1 cellular context compared by ENCODE assay signal in the genomic region with DNA sequence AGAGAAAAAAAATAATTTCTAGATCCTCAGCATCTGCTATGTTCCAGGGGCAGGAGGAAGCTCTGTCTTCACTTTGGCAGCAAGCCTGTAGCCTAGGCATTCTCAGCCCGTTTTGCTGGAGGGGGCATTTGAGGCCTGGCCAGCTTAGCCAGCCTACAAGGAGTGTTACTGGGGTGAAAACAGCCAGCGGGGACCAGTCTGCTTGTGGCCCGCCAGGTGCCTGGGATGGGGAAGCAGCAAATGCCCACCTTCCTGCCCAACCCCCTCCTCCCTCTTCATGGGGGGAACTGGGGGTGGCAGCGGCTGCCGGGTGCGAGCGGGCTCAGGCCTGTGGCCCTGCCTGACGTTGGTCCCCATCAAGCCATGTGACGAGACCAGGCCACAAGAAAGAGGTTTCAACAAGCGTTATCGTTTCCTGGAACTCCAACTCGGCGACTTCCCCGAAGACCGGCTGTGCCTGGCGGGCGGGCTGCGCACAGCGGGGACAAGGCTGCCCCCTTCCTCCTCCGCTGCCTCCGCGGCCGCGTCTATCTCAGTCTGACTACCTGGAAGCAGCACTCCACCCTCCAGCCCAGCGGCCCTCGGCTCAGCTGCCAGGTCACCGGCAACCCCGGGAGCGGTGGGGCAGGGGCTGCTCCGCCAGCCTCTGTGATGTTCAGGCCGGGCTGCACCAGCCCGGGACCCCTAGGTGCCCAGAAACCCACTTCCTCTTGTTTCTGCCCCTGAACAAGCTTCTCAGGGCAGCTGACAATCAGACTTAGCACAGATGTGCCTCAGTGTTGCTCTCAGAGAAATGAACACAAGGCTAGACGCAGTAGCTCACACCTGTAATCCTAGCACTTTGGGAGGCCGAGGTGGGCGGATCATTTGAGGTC.
TF ChIP-seq lines count a peak whose summit lies in the region.

No MANE protein-coding gene starts in this region.

TF ChIP-seq in K562, 482 proteins besides CTCF, POLR2A, EP300 and RAD21 (continued from another document and continues in another):
- TF ChIP-seq, protein P1, sequence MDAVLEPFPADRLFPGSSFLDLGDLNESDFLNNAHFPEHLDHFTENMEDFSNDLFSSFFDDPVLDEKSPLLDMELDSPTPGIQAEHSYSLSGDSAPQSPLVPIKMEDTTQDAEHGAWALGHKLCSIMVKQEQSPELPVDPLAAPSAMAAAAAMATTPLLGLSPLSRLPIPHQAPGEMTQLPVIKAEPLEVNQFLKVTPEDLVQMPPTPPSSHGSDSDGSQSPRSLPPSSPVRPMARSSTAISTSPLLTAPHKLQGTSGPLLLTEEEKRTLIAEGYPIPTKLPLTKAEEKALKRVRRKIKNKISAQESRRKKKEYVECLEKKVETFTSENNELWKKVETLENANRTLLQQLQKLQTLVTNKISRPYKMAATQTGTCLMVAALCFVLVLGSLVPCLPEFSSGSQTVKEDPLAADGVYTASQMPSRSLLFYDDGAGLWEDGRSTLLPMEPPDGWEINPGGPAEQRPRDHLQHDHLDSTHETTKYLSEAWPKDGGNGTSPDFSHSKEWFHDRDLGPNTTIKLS (IDR thresholded peaks at IDR 0.05; ENCODE audit: borderline replicate concordance, low read depth): peak; percentile 73; the same call in 1 of the 2 replicates
- 0 out of 2 replicates have a peak, but pooled peaks have one; percentile 41 for TF ChIP-seq CREB1 (IDR thresholded peaks at IDR 0.05)
- TF ChIP-seq CREB1 (CRISPR knock-in tag; IDR thresholded peaks at IDR 0.05): peak; percentile 48; the same call in 1 of the 2 replicates
- TF ChIP-seq EGR1 (conservative IDR thresholded peaks at IDR 0.05): peak; percentile 73
- TF ChIP-seq ETV1 (tag; conservative IDR thresholded peaks at IDR 0.05; ENCODE audit: low read depth): peak; percentile 49; the same call in 1 of the 2 replicates
- 0 out of 2 replicates have a peak, but pooled peaks have one; percentile 43 for TF ChIP-seq CBX5 (IDR thresholded peaks at IDR 0.05; ENCODE audit: borderline replicate concordance, low read depth)
- no peak for TF ChIP-seq SP1 (CRISPR knock-in tag; IDR thresholded peaks at IDR 0.05)
- TF ChIP-seq, protein P2, sequence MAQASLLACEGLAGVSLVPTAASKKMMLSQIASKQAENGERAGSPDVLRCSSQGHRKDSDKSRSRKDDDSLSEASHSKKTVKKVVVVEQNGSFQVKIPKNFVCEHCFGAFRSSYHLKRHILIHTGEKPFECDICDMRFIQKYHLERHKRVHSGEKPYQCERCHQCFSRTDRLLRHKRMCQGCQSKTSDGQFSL (CRISPR knock-in tag; IDR thresholded peaks at IDR 0.05): no peak
- TF ChIP-seq, protein P2 (tag; IDR thresholded peaks at IDR 0.05): peak in 1 of 2 experiments; percentile 81; a peak in 2 of 4 replicates
- TF ChIP-seq ZNF347 (CRISPR knock-in tag; IDR thresholded peaks at IDR 0.05; ENCODE audit: low read depth): no peak
- TF ChIP-seq PTBP1 (IDR thresholded peaks at IDR 0.05; ENCODE audit: low read depth, low read length): 0 out of 2 replicates have a peak, but pooled peaks have one; percentile 45
- TF ChIP-seq BHLHE40 (IDR thresholded peaks at IDR 0.05; ENCODE audit: low read length): peak; percentile 50; the same call in 1 of the 2 replicates
- TF ChIP-seq HNRNPL (IDR thresholded peaks at IDR 0.05; ENCODE audit: low read depth, low read length): peak; percentile 83
- TF ChIP-seq KLF16 (IDR thresholded peaks at IDR 0.05): peak; percentile 50
- TF ChIP-seq ZBTB8A (IDR thresholded peaks at IDR 0.05; ENCODE audit: partially characterized antibody): no peak
- TF ChIP-seq ZNF785 (CRISPR knock-in tag; IDR thresholded peaks at IDR 0.05): no peak
- peak; percentile 87; the same call in 1 of the 2 replicates for TF ChIP-seq TCF7 (IDR thresholded peaks at IDR 0.05; ENCODE audit: borderline replicate concordance)
- peak; percentile 98; the same call in 1 of the 2 replicates for TF ChIP-seq ZNF589 (CRISPR knock-in tag; IDR thresholded peaks at IDR 0.05; ENCODE audit: low read depth)
- TF ChIP-seq KDM5B (IDR thresholded peaks at IDR 0.05; ENCODE audit: insufficient replicate concordance, low read depth, low read length): peak; percentile 44
- TF ChIP-seq ZNF76 (CRISPR knock-in tag; IDR thresholded peaks at IDR 0.05; ENCODE audit: borderline replicate concordance): peak; percentile 97
- 0 out of 2 replicates have a peak, but pooled peaks have one; percentile 8 for TF ChIP-seq EHMT2 (IDR thresholded peaks at IDR 0.05)
- TF ChIP-seq TAF7 (tag; IDR thresholded peaks at IDR 0.05): peak; percentile 22; the same call in 1 of the 2 replicates
- TF ChIP-seq TBL1XR1 (IDR thresholded peaks at IDR 0.05; ENCODE audit: low read length in 2 of 2): peak in 1 of 2 experiments; percentile 87; a peak in 2 of 4 replicates
- TF ChIP-seq, protein P3, sequence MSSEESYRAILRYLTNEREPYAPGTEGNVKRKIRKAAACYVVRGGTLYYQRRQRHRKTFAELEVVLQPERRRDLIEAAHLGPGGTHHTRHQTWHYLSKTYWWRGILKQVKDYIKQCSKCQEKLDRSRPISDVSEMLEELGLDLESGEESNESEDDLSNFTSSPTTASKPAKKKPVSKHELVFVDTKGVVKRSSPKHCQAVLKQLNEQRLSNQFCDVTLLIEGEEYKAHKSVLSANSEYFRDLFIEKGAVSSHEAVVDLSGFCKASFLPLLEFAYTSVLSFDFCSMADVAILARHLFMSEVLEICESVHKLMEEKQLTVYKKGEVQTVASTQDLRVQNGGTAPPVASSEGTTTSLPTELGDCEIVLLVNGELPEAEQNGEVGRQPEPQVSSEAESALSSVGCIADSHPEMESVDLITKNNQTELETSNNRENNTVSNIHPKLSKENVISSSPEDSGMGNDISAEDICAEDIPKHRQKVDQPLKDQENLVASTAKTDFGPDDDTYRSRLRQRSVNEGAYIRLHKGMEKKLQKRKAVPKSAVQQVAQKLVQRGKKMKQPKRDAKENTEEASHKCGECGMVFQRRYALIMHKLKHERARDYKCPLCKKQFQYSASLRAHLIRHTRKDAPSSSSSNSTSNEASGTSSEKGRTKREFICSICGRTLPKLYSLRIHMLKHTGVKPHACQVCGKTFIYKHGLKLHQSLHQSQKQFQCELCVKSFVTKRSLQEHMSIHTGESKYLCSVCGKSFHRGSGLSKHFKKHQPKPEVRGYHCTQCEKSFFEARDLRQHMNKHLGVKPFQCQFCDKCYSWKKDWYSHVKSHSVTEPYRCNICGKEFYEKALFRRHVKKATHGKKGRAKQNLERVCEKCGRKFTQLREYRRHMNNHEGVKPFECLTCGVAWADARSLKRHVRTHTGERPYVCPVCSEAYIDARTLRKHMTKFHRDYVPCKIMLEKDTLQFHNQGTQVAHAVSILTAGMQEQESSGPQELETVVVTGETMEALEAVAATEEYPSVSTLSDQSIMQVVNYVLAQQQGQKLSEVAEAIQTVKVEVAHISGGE (CRISPR knock-in tag; IDR thresholded peaks at IDR 0.05): 0 out of 6 replicates have a peak, but pooled peaks of 1 of the 3 experiments have one; percentile 39
- no peak for TF ChIP-seq HNRNPH1 (optimal IDR thresholded peaks at IDR 0.05; ENCODE audit: low read depth, low read length)
- peak; percentile 72 for TF ChIP-seq TBP (optimal IDR thresholded peaks at IDR 0.05; ENCODE audit: low read depth, low read length)
- peak; percentile 94 for TF ChIP-seq STAT5A (IDR thresholded peaks at IDR 0.05; ENCODE audit: borderline replicate concordance, low read length)
- TF ChIP-seq, protein P4, sequence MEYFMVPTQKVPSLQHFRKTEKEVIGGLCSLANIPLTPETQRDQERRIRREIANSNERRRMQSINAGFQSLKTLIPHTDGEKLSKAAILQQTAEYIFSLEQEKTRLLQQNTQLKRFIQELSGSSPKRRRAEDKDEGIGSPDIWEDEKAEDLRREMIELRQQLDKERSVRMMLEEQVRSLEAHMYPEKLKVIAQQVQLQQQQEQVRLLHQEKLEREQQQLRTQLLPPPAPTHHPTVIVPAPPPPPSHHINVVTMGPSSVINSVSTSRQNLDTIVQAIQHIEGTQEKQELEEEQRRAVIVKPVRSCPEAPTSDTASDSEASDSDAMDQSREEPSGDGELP (CRISPR knock-in tag; IDR thresholded peaks at IDR 0.05; ENCODE audit: borderline replicate concordance): peak; percentile 97
- peak; percentile 91 for TF ChIP-seq CCNT2 (IDR thresholded peaks at IDR 0.05; ENCODE audit: borderline replicate concordance, extremely low read depth, insufficient read length, low read depth, low read length)
- TF ChIP-seq ZNF197 (CRISPR knock-in tag; IDR thresholded peaks at IDR 0.05; ENCODE audit: low read depth): peak; percentile 84; the same call in 1 of the 2 replicates
- TF ChIP-seq HMGN3 (IDR thresholded peaks at IDR 0.05; ENCODE audit: borderline replicate concordance, extremely low read depth, insufficient read length, low read depth, low read length): peak; percentile 99
- TF ChIP-seq, protein P5, sequence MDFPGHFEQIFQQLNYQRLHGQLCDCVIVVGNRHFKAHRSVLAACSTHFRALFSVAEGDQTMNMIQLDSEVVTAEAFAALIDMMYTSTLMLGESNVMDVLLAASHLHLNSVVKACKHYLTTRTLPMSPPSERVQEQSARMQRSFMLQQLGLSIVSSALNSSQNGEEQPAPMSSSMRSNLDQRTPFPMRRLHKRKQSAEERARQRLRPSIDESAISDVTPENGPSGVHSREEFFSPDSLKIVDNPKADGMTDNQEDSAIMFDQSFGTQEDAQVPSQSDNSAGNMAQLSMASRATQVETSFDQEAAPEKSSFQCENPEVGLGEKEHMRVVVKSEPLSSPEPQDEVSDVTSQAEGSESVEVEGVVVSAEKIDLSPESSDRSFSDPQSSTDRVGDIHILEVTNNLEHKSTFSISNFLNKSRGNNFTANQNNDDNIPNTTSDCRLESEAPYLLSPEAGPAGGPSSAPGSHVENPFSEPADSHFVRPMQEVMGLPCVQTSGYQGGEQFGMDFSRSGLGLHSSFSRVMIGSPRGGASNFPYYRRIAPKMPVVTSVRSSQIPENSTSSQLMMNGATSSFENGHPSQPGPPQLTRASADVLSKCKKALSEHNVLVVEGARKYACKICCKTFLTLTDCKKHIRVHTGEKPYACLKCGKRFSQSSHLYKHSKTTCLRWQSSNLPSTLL (IDR thresholded peaks at IDR 0.05): no peak
- TF ChIP-seq MYC (IDR thresholded peaks at IDR 0.05; ENCODE audit: low read depth, low read length): peak; percentile 89
- peak; percentile 91 for TF ChIP-seq MYC (CRISPR knock-in tag; IDR thresholded peaks at IDR 0.05; ENCODE audit: borderline replicate concordance, low read depth)
- no peak for TF ChIP-seq ZFP1 (CRISPR knock-in tag; IDR thresholded peaks at IDR 0.05)
- TF ChIP-seq, protein P6, sequence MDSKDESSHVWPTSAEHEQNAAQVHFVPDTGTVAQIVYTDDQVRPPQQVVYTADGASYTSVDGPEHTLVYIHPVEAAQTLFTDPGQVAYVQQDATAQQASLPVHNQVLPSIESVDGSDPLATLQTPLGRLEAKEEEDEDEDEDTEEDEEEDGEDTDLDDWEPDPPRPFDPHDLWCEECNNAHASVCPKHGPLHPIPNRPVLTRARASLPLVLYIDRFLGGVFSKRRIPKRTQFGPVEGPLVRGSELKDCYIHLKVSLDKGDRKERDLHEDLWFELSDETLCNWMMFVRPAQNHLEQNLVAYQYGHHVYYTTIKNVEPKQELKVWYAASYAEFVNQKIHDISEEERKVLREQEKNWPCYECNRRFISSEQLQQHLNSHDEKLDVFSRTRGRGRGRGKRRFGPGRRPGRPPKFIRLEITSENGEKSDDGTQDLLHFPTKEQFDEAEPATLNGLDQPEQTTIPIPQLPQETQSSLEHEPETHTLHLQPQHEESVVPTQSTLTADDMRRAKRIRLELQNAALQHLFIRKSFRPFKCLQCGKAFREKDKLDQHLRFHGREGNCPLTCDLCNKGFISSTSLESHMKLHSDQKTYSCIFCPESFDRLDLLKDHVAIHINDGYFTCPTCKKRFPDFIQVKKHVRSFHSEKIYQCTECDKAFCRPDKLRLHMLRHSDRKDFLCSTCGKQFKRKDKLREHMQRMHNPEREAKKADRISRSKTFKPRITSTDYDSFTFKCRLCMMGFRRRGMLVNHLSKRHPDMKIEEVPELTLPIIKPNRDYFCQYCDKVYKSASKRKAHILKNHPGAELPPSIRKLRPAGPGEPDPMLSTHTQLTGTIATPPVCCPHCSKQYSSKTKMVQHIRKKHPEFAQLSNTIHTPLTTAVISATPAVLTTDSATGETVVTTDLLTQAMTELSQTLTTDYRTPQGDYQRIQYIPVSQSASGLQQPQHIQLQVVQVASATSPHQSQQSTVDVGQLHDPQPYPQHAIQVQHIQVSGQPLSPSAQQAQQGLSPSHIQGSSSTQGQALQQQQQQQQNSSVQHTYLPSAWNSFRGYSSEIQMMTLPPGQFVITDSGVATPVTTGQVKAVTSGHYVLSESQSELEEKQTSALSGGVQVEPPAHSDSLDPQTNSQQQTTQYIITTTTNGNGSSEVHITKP (IDR thresholded peaks at IDR 0.05; ENCODE audit: partially characterized antibody): peak; percentile 5
- TF ChIP-seq, protein P7, sequence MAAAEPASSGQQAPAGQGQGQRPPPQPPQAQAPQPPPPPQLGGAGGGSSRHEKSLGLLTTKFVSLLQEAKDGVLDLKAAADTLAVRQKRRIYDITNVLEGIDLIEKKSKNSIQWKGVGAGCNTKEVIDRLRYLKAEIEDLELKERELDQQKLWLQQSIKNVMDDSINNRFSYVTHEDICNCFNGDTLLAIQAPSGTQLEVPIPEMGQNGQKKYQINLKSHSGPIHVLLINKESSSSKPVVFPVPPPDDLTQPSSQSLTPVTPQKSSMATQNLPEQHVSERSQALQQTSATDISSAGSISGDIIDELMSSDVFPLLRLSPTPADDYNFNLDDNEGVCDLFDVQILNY (CRISPR knock-in tag; IDR thresholded peaks at IDR 0.05): no peak
- TF ChIP-seq, protein P8, sequence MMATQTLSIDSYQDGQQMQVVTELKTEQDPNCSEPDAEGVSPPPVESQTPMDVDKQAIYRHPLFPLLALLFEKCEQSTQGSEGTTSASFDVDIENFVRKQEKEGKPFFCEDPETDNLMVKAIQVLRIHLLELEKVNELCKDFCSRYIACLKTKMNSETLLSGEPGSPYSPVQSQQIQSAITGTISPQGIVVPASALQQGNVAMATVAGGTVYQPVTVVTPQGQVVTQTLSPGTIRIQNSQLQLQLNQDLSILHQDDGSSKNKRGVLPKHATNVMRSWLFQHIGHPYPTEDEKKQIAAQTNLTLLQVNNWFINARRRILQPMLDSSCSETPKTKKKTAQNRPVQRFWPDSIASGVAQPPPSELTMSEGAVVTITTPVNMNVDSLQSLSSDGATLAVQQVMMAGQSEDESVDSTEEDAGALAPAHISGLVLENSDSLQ (IDR thresholded peaks at IDR 0.05): peak; percentile 46
- TF ChIP-seq ZBTB17 (CRISPR knock-in tag; IDR thresholded peaks at IDR 0.05): peak; percentile 86
- 0 out of 2 replicates have a peak, but pooled peaks have one; percentile 61 for TF ChIP-seq ZBED1 (IDR thresholded peaks at IDR 0.05)
- TF ChIP-seq KDM1A (IDR thresholded peaks at IDR 0.05): peak in 1 of 2 experiments; percentile 61
- TF ChIP-seq ZNF316 (IDR thresholded peaks at IDR 0.05): no peak
- TF ChIP-seq, protein P9, sequence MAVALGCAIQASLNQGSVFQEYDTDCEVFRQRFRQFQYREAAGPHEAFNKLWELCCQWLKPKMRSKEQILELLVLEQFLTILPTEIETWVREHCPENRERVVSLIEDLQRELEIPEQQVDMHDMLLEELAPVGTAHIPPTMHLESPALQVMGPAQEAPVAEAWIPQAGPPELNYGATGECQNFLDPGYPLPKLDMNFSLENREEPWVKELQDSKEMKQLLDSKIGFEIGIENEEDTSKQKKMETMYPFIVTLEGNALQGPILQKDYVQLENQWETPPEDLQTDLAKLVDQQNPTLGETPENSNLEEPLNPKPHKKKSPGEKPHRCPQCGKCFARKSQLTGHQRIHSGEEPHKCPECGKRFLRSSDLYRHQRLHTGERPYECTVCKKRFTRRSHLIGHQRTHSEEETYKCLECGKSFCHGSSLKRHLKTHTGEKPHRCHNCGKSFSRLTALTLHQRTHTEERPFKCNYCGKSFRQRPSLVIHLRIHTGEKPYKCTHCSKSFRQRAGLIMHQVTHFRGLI (CRISPR knock-in tag; IDR thresholded peaks at IDR 0.05): peak; percentile 90
- no peak for TF ChIP-seq ZNF696 (CRISPR knock-in tag; conservative IDR thresholded peaks at IDR 0.05)
- TF ChIP-seq TEAD2 (tag; IDR thresholded peaks at IDR 0.05): no peak
